In the genomic region with DNA sequence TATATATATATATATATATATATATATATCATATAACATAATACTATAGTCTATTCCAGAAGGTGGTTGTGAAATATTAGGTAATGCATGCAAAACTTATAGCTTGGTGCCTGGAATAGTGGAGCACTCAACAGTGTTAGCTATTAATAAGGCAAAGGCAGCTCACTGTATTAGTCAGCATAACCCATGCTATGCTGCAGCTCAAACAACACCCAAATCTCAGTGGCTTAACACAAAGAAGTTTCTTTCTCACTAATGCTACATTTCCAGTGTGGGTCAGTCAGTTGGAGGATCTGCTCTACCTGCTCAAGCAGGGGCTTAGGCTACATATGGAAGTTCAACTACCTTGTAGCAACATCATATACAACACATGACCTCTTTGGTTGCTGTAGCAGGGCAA, we compare ENCODE assay signal across 20 cellular contexts. TPM values are rescaled to one million over a fixed set of nuclear protein-coding genes. Genes with fewer than 3 reads are reported as not detected.
DNase-seq lines count a peak whose midpoint lies in the region; ATAC-seq and TF ChIP-seq lines count a peak whose summit lies in the region.
"Had no signal": no experiment of that assay in that cellular context is flagged by ENCODE, and none has a peak within 500 bp of the region (broad histone marks: within the 10 kb centered on the region; RNA-seq: fewer than 3 reads in every experiment).

No MANE protein-coding gene starts in this region.

- TF ChIP-seq POLR2A in GM18505 (IDR thresholded peaks at IDR 0.05; ENCODE audit: borderline replicate concordance, extremely low read depth, insufficient read depth, insufficient read length) (no peak), sigmoid colon (IDR thresholded peaks at IDR 0.05) (no peak)

- no peak overlapping the region for H3K27ac ChIP-seq in sigmoid colon
- H3K27ac ChIP-seq: SK-N-MC, thyroid gland had no signal

- H3K27me3 ChIP-seq in sigmoid colon: peaks cover 0 to 2% (median 0%) of the 10 kb centered on the region in 3 donors
- H3K27me3 ChIP-seq: thyroid gland had no signal

- H3K9me3 Mint-ChIP-seq in activated T-cell treated with anti-CD3 and anti-CD28 coated beads, Interleukin-2, amount 50 U/mL, for 72 hours: no peaks in the 10 kb centered on the region
- peaks cover 26% of the 10 kb centered on the region for H3K9me3 Mint-ChIP-seq in nephron progenitor cell
- H3K9me3 Mint-ChIP-seq: naive thymus-derived CD8-positive, alpha-beta T cell had no signal

- H3K4me1 Mint-ChIP-seq in activated T-cell treated with anti-CD3 and anti-CD28 coated beads, Interleukin-2, amount 50 U/mL, for 72 hours (ENCODE audit: low read depth): peaks cover 5% of the 10 kb centered on the region
- H3K4me1 Mint-ChIP-seq in nephron progenitor cell: no peaks in the 10 kb centered on the region

- no peaks in the 10 kb centered on the region for H3K9me3 ChIP-seq in sigmoid colon
- H3K9me3 ChIP-seq: thyroid gland had no signal

- no peak overlapping the region for H3K27ac Mint-ChIP-seq in activated T-cell treated with anti-CD3 and anti-CD28 coated beads, Interleukin-2, amount 50 U/mL, for 72 hours
- no peak overlapping the region for H3K27ac Mint-ChIP-seq in nephron progenitor cell
- H3K27ac Mint-ChIP-seq: brain; naive thymus-derived CD8-positive, alpha-beta T cell had no signal

- peaks cover 10% of the 10 kb centered on the region for H3K27me3 Mint-ChIP-seq in activated T-cell treated with anti-CD3 and anti-CD28 coated beads, Interleukin-2, amount 50 U/mL, for 72 hours (ENCODE audit: low read depth)
- H3K27me3 Mint-ChIP-seq in nephron progenitor cell (ENCODE audit: low read depth, poor library complexity): peaks cover 20% of the 10 kb centered on the region

- no peak for DNase-seq in activated T-cell treated with anti-CD3 and anti-CD28 coated beads, Interleukin-2, amount 50 U/mL, for 72 hours
- no peak for DNase-seq in nephron progenitor cell
- DNase-seq in cerebellar nuclear complex (lab: John Stamatoyannopoulos, UW): no peak
- DNase-seq in sigmoid colon: no peak
- DNase-seq: activated naive CD4-positive, alpha-beta T cell treated with Interleukin-2 at 50 U/mL for 16 hours; COR-L47; GF-D8; naive thymus-derived CD8-positive, alpha-beta T cell; NCI-H1092 treated with DMSO at 0.1 percent for 48 hours; NCI-H226; stimulated activated CD4-positive, alpha-beta T cell treated with anti-CD3 and anti-CD28 coated beads, Interleukin-1b, Interleukin-23, amount 100 ng/mL, for 48 hours; thyroid gland had no signal

- H3K36me3 Mint-ChIP-seq in activated T-cell treated with anti-CD3 and anti-CD28 coated beads, Interleukin-2, amount 50 U/mL, for 72 hours (ENCODE audit: insufficient read depth in 2 of 2): no peaks in the 10 kb centered on the region
- H3K36me3 Mint-ChIP-seq in nephron progenitor cell (ENCODE audit: low read depth): no peaks in the 10 kb centered on the region
- H3K36me3 Mint-ChIP-seq: brain; naive thymus-derived CD8-positive, alpha-beta T cell had no signal

- TF ChIP-seq CTCF in nephron progenitor cell (IDR thresholded peaks at IDR 0.05) (no peak), sigmoid colon (IDR thresholded peaks at IDR 0.05) (no peak)

- no peak overlapping the region for H3K4me3 ChIP-seq in sigmoid colon
- H3K4me3 ChIP-seq: SK-N-MC, thyroid gland had no signal

- H3K4me1 ChIP-seq in sigmoid colon: peaks cover 0 to 4% (median 0%) of the 10 kb centered on the region in 4 donors
- H3K4me1 ChIP-seq: thyroid gland had no signal

- TF ChIP-seq EP300 in sigmoid colon (IDR thresholded peaks at IDR 0.05): no peak

- intact Hi-C loops in sigmoid colon (cut with DNase I): no loop called here

- H3K36me3 ChIP-seq in sigmoid colon: no peaks in the 10 kb centered on the region
- H3K36me3 ChIP-seq: thyroid gland had no signal

- H3K4me3 Mint-ChIP-seq in activated T-cell treated with anti-CD3 and anti-CD28 coated beads, Interleukin-2, amount 50 U/mL, for 72 hours: no peak overlapping the region
- no peak overlapping the region for H3K4me3 Mint-ChIP-seq in nephron progenitor cell
- H3K4me3 Mint-ChIP-seq: brain; naive thymus-derived CD8-positive, alpha-beta T cell had no signal

- peak; percentile 64 for ATAC-seq in GM18505 (IDR thresholded peaks at IDR 0.05; ENCODE audit: unreplicated experiment)
- peak; percentile 50 for ATAC-seq in GM19372 (IDR thresholded peaks at IDR 0.05; ENCODE audit: low read depth, unreplicated experiment)
- peak; percentile 63 for ATAC-seq in HG02623 (IDR thresholded peaks at IDR 0.05; ENCODE audit: unreplicated experiment)
- ATAC-seq in HG03280 (IDR thresholded peaks at IDR 0.05; ENCODE audit: unreplicated experiment): peak; percentile 62
- ATAC-seq in activated T-cell treated with anti-CD3 and anti-CD28 coated beads, Interleukin-2, amount 50 U/mL, for 72 hours (replicated peaks in 1 of 2): no peak
- ATAC-seq: naive thymus-derived CD8-positive, alpha-beta T cell had no signal

RNA-seq across cellular contexts. Expression of a gene that starts 5.2 kb away (rescaled TPM):
- 1 to 10 TPM; 8.6 to 8.7 TPM for total RNA-seq in activated T-cell treated with anti-CD3 and anti-CD28 coated beads, Interleukin-2, amount 50 U/mL, for 72 hours
- total RNA-seq in sigmoid colon: 10 to 100 TPM in 3 of 4 donors, 1 to 10 TPM in 1; 9.3 to 41.8 (median 17.6) TPM
- polyA plus RNA-seq in sigmoid colon: 1 to 10 TPM; 3.7 to 8.3 (median 6.6) TPM

RNA-seq across cellular contexts. Expression of a gene that starts 19.9 kb away (rescaled TPM):
- total RNA-seq in activated T-cell treated with anti-CD3 and anti-CD28 coated beads, Interleukin-2, amount 50 U/mL, for 72 hours: not detected
- total RNA-seq in sigmoid colon: 1 to 10 TPM in 2 of 4 donors, under 1 TPM in 1, not detected in 1; 0.49 to 3.3 (median 3.2) TPM
- 1 to 10 TPM; 1.1 to 5.3 (median 3.0) TPM for polyA plus RNA-seq in sigmoid colon
- total RNA-seq: naive thymus-derived CD8-positive, alpha-beta T cell; renal cortical epithelial cell had no signal
- polyA plus RNA-seq: AG04450; naive thymus-derived CD8-positive, alpha-beta T cell had no signal

Comparison
In these comparisons a context has a peak if more than half of its experiments do, and no peak if none do; other contexts are left out.
1. ATAC-seq: peak in GM18505 (single experiment), GM19372 (single experiment), HG02623 (single experiment) and HG03280 (single experiment); none in activated T-cell treated with anti-CD3 and anti-CD28 coated beads, Interleukin-2, amount 50 U/mL, for 72 hours (0 of 2).